ENCODE assay signal across 1 cellular context in genomic region chr14:99546230-99546879, GRCh38.
TF ChIP-seq lines count a peak whose summit lies in the region.

No MANE protein-coding gene starts in this region.

TF ChIP-seq in Ishikawa, 13 proteins besides CTCF, POLR2A, EP300 and RAD21 (continued from another document):
- no peak for TF ChIP-seq TAF1 (IDR thresholded peaks at IDR 0.05; ENCODE audit: low read depth)
- TF ChIP-seq TEAD4 (IDR thresholded peaks at IDR 0.05) = no peak
- no peak for TF ChIP-seq ZBTB7A (IDR thresholded peaks at IDR 0.05; ENCODE audit: low read depth)
- TF ChIP-seq NFIC (IDR thresholded peaks at IDR 0.05) = no peak
- 0 out of 2 replicates have a peak, but pooled peaks have one; percentile 21 for TF ChIP-seq TCF12 (IDR thresholded peaks at IDR 0.05; ENCODE audit: low read depth)
- no peak for TF ChIP-seq USF1 (IDR thresholded peaks at IDR 0.05)
- TF ChIP-seq EGR1 (IDR thresholded peaks at IDR 0.05) = 0 out of 2 replicates have a peak, but pooled peaks have one; percentile 55
- TF ChIP-seq YY1 (IDR thresholded peaks at IDR 0.05; ENCODE audit: low read depth) = no peak
- TF ChIP-seq FOXM1 (IDR thresholded peaks at IDR 0.05; ENCODE audit: borderline replicate concordance, low read depth) = no peak
- TF ChIP-seq CREB1 (IDR thresholded peaks at IDR 0.05; ENCODE audit: low read depth) = no peak
- no peak; the same call in 1 of the 2 replicates for TF ChIP-seq MAX (IDR thresholded peaks at IDR 0.05)
- TF ChIP-seq CEBPB (IDR thresholded peaks at IDR 0.05) = no peak
